8 cellular contexts compared by ENCODE assay signal in the genomic region with DNA sequence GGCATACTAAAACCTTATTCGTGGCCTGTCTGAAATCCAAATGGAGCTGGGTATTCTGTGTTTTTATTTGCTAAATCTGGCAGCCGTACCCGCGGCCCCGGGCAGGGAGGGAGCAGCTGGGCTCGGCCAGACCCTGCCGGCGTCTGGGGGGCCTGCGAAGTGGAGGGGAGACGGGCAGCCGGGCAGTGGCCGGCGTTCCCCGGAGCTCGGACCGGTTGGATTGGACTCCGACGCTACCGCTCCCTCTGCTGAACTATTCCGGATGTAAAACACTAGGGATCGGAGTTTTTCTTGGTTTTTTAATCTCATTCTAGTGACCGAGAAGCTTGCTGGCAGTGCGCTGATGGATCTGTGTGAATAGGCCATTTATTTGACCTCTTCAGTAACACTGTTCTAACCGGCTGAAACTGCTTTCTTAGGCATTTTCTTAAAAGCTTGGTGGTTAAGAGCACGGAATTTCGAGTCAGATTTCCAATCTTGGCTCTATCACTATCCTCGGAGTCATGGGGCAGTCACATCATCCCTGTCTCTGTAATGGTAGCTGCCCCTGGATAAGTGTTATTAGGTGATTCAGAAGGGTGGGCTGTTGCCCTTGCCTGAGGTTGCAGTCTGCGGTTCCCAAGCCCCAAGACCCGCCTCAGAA. TPM values are rescaled to one million over a fixed set of nuclear protein-coding genes. Genes with fewer than 3 reads are reported as not detected.
DNase-seq lines count a peak whose midpoint lies in the region; ATAC-seq, FAIRE-seq and TF ChIP-seq lines count a peak whose summit lies in the region.

No MANE protein-coding gene starts in this region.

- H3K27me3 ChIP-seq in H1 (replicated peaks in 1 of 4; ENCODE audit: control insufficient read depth in 3 of 4, extremely low read depth in 1 of 4, insufficient read depth in 3 of 4, low read length in 3 of 4), result no peaks in the 10 kb centered on the region

- H2AFZ ChIP-seq in H1 (ENCODE audit: low read length), result peak overlapping the region; percentile 10; the same call in 1 of the 2 replicates

- 0 out of 2 replicates have a peak overlapping the region, but pooled peaks have one; percentile 84 for H2BK5ac ChIP-seq in H1 (ENCODE audit: low read depth, low read length)

- no peak for TF ChIP-seq RAD21 in H1 (IDR thresholded peaks at IDR 0.05 in 1 of 2, conservative IDR thresholded peaks at IDR 0.05 in 1 of 2; ENCODE audit: low read depth in 2 of 2, low read length in 2 of 2)

- H3K56ac ChIP-seq in H1 (replicated peaks; ENCODE audit: insufficient read length, low read depth, low read length), result no peak overlapping the region

- no peak overlapping the region for H2BK12ac ChIP-seq in H1 (ENCODE audit: low read depth, low read length)

- peak overlapping the region; percentile 87 to 98 for H3K4me2 ChIP-seq in H1 (ENCODE audit: insufficient read depth in 1 of 2, low read depth in 2 of 2, low read length in 2 of 2)

- ATAC-seq in GM21825 (IDR thresholded peaks at IDR 0.05; ENCODE audit: unreplicated experiment) (peak; percentile 4), HG03159 (IDR thresholded peaks at IDR 0.05; ENCODE audit: unreplicated experiment) (no peak), HG02763 (IDR thresholded peaks at IDR 0.05; ENCODE audit: unreplicated experiment) (no peak)

- no peaks in the 10 kb centered on the region for H3K9me3 ChIP-seq in H1 (ENCODE audit: insufficient read depth in 2 of 2, low read depth in 1 of 2, low read length in 1 of 2)
- H3K9me3 ChIP-seq in mesodermal cell (ENCODE audit: control insufficient read depth, low read length), result no peaks in the 10 kb centered on the region

- peaks cover 47% of the 10 kb centered on the region for H3K4me1 Mint-ChIP-seq in CD14-positive monocyte

- H2BK120ac ChIP-seq in H1 (replicated peaks; ENCODE audit: low read depth, low read length), result no peak overlapping the region

- H3K4me3 Mint-ChIP-seq in CD14-positive monocyte, result peak overlapping the region; percentile 81 to 98

- H3K23me2 ChIP-seq in H1 (ENCODE audit: low read depth, low read length), result peaks cover 8% of the 10 kb centered on the region

- no peak for TF ChIP-seq POLR2A in H1 (IDR thresholded peaks at IDR 0.05; ENCODE audit: control extremely low read depth in 1 of 2, low read depth in 2 of 2, low read length in 2 of 2)

- peaks cover 2 to 42% (median 11%) of the 10 kb centered on the region in 4 experiments; a peak in 7 of 8 replicates for H3K36me3 ChIP-seq in H1 (ENCODE audit: control insufficient read depth in 2 of 4, insufficient read depth in 4 of 4, low read length in 3 of 4)
- H3K36me3 ChIP-seq in mesodermal cell (ENCODE audit: control insufficient read depth, insufficient read depth, low read length), result peaks cover 39% of the 10 kb centered on the region

- H3K27me3 Mint-ChIP-seq in CD14-positive monocyte (ENCODE audit: low read depth in 3 of 3), result no peaks in the 10 kb centered on the region

- peaks cover 7% of the 10 kb centered on the region; the same call in 1 of the 2 replicates for H3K79me1 ChIP-seq in H1 (ENCODE audit: low read depth, low read length)

- peak overlapping the region; percentile 88 to 92 (median 90) for H3K9ac ChIP-seq in H1 (replicated peaks in 1 of 4; ENCODE audit: extremely low read depth in 1 of 4, low read depth in 3 of 4, low read length in 3 of 4)

- POLR2A ChIA-PET in H1 (lab: Charles Lee; ENCODE audit: partially characterized antibody), result interaction anchor here (1.1 to 1.4 kb wide), 2 partner anchors 8 to 10 kb away, joined by 6 to 7 read pairs; no protein-coding TSS in a partner anchor

- H3K27ac Mint-ChIP-seq in CD14-positive monocyte, result peak overlapping the region; percentile 94 to 98 (median 96)

- H2AK5ac ChIP-seq in H1 (ENCODE audit: low read depth, low read length), result no peak overlapping the region

- H4K91ac ChIP-seq in H1 (replicated peaks; ENCODE audit: insufficient read length, low read length), result no peak overlapping the region

- peaks cover 17 to 47% of the 10 kb centered on the region in 2 experiments for H3K79me2 ChIP-seq in H1 (ENCODE audit: control insufficient read depth in 1 of 2, insufficient read depth in 2 of 2, low read length in 2 of 2)

- CTCF ChIA-PET in H1 (lab: Charles Lee; ENCODE audit: partially characterized antibody), result interaction anchor here (0.9 to 1.1 kb wide), 3 partner anchors 10 to 227 kb away, joined by 3 read pairs; no protein-coding TSS in a partner anchor

- no peak overlapping the region for H2BK20ac ChIP-seq in H1 (ENCODE audit: low read length)

- no peak overlapping the region for H3K23ac ChIP-seq in H1 (ENCODE audit: insufficient read length)

- peaks cover 37 to 43% of the 10 kb centered on the region in 2 donors for H3K36me3 Mint-ChIP-seq in CD14-positive monocyte

- TF ChIP-seq EP300 in H1 (IDR thresholded peaks at IDR 0.05; ENCODE audit: borderline replicate concordance in 1 of 2, low read depth in 2 of 2, low read length in 2 of 2), result no peak

- no peaks in the 10 kb centered on the region for H3K9me3 Mint-ChIP-seq in CD14-positive monocyte

- no peak for FAIRE-seq in H1 (lab: Jason Lieb, UNC)

- no peak for DNase-seq in CD14-positive monocyte (ENCODE audit: low spot score)
- DNase-seq in RPMI8226, result peak; percentile 25
- no peak for DNase-seq in H1 (ENCODE audit: low read depth in 1 of 2, low spot score in 2 of 2)
- no peak for DNase-seq in SKM-1 treated with dmso at 0.1 percent for 144 hours (lab: John Stamatoyannopoulos, UW; ENCODE audit: unreplicated experiment)

- H3K27ac ChIP-seq in H1 (ENCODE audit: low read depth, low read length) (peak overlapping the region; percentile 90; the same call in 1 of the 2 replicates), mesodermal cell (ENCODE audit: low read depth, low read length, severe bottlenecking) (peak overlapping the region; percentile 93)

- intact Hi-C loops in CD14-positive monocyte (cut with micrococcal nuclease), result loop anchor here (5.0 to 10.0 kb wide), 4 partner anchors 154 to 728 kb away; a partner anchor contains a TSS

- H3K4me1 ChIP-seq in H1 (replicated peaks in 1 of 4; ENCODE audit: control insufficient read depth in 3 of 4, insufficient read depth in 4 of 4, low read length in 3 of 4) (peaks cover 0 to 10% (median 4%) of the 10 kb centered on the region in 4 experiments; a peak in 2 of 7 replicates), mesodermal cell (ENCODE audit: control insufficient read depth, insufficient read depth, low read length, poor library complexity, severe bottlenecking) (peaks cover 8% of the 10 kb centered on the region)

- H3K14ac ChIP-seq in H1 (ENCODE audit: insufficient read length), result no peak overlapping the region

- peaks cover 0 to 7% of the 10 kb centered on the region in 2 experiments for H4K20me1 ChIP-seq in H1 (replicated peaks in 1 of 2; ENCODE audit: control insufficient read depth in 1 of 2, insufficient read depth in 2 of 2, low read length in 2 of 2)

- 8% methylated on average over 29 of the region's 29 CpGs; no CpG with 5 or more reads in 1 of the 2 experiments for WGBS in H1 (ENCODE audit: extremely low coverage in 1 of 2, insufficient coverage in 1 of 2, insufficient read length in 1 of 2, insufficient replicate concordance in 2 of 2, low coverage in 1 of 2, low lambda C conversion rate in 2 of 2, missing lambda C conversion rate in 1 of 2), 2 experiments
- WGBS in mesodermal cell (ENCODE audit: insufficient coverage in 2 of 2), 2 experiments, result 1 to 4% methylated on average over 23 to 26 of the region's 29 CpGs

- H3K4ac ChIP-seq in H1 (replicated peaks; ENCODE audit: insufficient read length, low read depth, low read length), result no peak overlapping the region

- no peak overlapping the region for H3K18ac ChIP-seq in H1 (ENCODE audit: extremely low read depth, low read length)

- TF ChIP-seq CTCF in CD14-positive monocyte (IDR thresholded peaks at IDR 0.05) (no peak), H1 (IDR thresholded peaks at IDR 0.05; ENCODE audit: control extremely low read depth in 1 of 3, insufficient read depth in 1 of 3, low read depth in 1 of 3, low read length in 3 of 3) (no peak)

- no peak overlapping the region for H4K5ac ChIP-seq in H1 (ENCODE audit: insufficient read length, low read depth, low read length)

- H4K8ac ChIP-seq in H1 (ENCODE audit: extremely low read depth, insufficient read depth, low read length), result peak overlapping the region; percentile 88; the same call in 1 of the 2 replicates

- H2BK15ac ChIP-seq in H1 (ENCODE audit: low read length), result no peak overlapping the region

- H3K4me3 ChIP-seq in H1 (ENCODE audit: extremely low read depth in 1 of 4, insufficient read depth in 2 of 4, low read depth in 3 of 4, low read length in 4 of 4), result peak overlapping the region; percentile 69 to 87 (median 80)
- H3K4me3 ChIP-seq in mesodermal cell (ENCODE audit: extremely low read depth, insufficient read depth, low read length, poor library complexity, severe bottlenecking), result peak overlapping the region; percentile 94

TF ChIP-seq in H1, 55 proteins besides CTCF, POLR2A, EP300 and RAD21 (continues in another document):
- no peak for TF ChIP-seq BRCA1 (IDR thresholded peaks at IDR 0.05; ENCODE audit: low read depth, low read length)
- 0 out of 4 replicates have a peak, but pooled peaks of 1 of the 2 experiments have one; percentile 0 for TF ChIP-seq SIN3A (conservative IDR thresholded peaks at IDR 0.05 in 1 of 2, IDR thresholded peaks at IDR 0.05 in 1 of 2; ENCODE audit: low read depth in 1 of 2, low read length in 2 of 2)

RNA-seq across cellular contexts. Expression of a gene that starts 0.7 kb away (rescaled TPM):
- polyA plus RNA-seq in CD14-positive monocyte (10 to 100 TPM; 62.8 to 72.0 TPM), H1 (2011; rRNA removed) (35.1 and 58.5 TPM in 2 replicates)
- total RNA-seq in H1 (2021; fragmentation: NEBNext Ultra II Directional; extraction: Animal tissue kit (Norgen Biotek cat#: 25700)), result 27.4 and 33.4 TPM in 2 replicates
- 45.4 TPM for polyA plus RNA-seq in H1 (2011; cell fraction: cytosol; rRNA removed)
- polyA plus RNA-seq in H1 (2011; cell fraction: nucleus; rRNA removed), result 9.5 TPM
- polyA plus RNA-seq in H1 (2012, experiment 1 of 2), result 27.0 to 36.6 TPM (median 30.3 TPM) in 4 replicates
- 7.2 TPM for polyA plus RNA-seq in H1 (2012, experiment 2 of 2)
- polyA plus RNA-seq in H1 (2013, experiment 1 of 2), result 52.2 TPM
- 55.1 TPM for polyA plus RNA-seq in H1 (2013, experiment 2 of 2)
- 11.9 and 13.9 TPM in 2 replicates for polyA minus RNA-seq in H1 (2011; rRNA and poly(A)+ RNA removed)
- 7.5 TPM for polyA minus RNA-seq in H1 (2011; cell fraction: cytosol; rRNA and poly(A)+ RNA removed)
- polyA minus RNA-seq in H1 (2011; cell fraction: nucleus; rRNA and poly(A)+ RNA removed), result 10.3 TPM
- 49.9 TPM for polyA plus RNA-seq in mesodermal cell (2013, experiment 1 of 2)
- polyA plus RNA-seq in mesodermal cell (2013, experiment 2 of 2), result 59.0 TPM

RNA-seq across cellular contexts. Expression of a gene that starts 0.8 kb away (rescaled TPM):
- polyA plus RNA-seq in CD14-positive monocyte (10 to 100 TPM; 39.0 to 42.9 TPM), H1 (2011; rRNA removed) (19.4 and 20.3 TPM in 2 replicates)
- total RNA-seq in H1 (2021; fragmentation: NEBNext Ultra II Directional; extraction: Animal tissue kit (Norgen Biotek cat#: 25700)), result 22.1 and 24.7 TPM in 2 replicates
- 40.1 TPM for polyA plus RNA-seq in H1 (2011; cell fraction: cytosol; rRNA removed)
- 13.6 TPM for polyA plus RNA-seq in H1 (2011; cell fraction: nucleus; rRNA removed)
- polyA plus RNA-seq in H1 (2012, experiment 1 of 2), result 21.8 to 36.4 TPM (median 24.7 TPM) in 4 replicates
- 14.8 TPM for polyA plus RNA-seq in H1 (2012, experiment 2 of 2)
- 41.3 TPM for polyA plus RNA-seq in H1 (2013, experiment 1 of 2)
- polyA plus RNA-seq in H1 (2013, experiment 2 of 2), result 39.4 TPM
- polyA minus RNA-seq in H1 (2011; rRNA and poly(A)+ RNA removed), result 4.0 and 5.9 TPM in 2 replicates
- 15.5 TPM for polyA minus RNA-seq in H1 (2011; cell fraction: cytosol; rRNA and poly(A)+ RNA removed)
- polyA minus RNA-seq in H1 (2011; cell fraction: nucleus; rRNA and poly(A)+ RNA removed), result 13.1 TPM
- polyA plus RNA-seq in mesodermal cell (2013, experiment 1 of 2), result 27.4 TPM
- polyA plus RNA-seq in mesodermal cell (2013, experiment 2 of 2), result 38.0 TPM
